11 cellular contexts compared by ENCODE assay signal in genomic region chr1:187691439-187691838, GRCh38.
DNase-seq lines count a peak whose midpoint lies in the region; ATAC-seq and TF ChIP-seq lines count a peak whose summit lies in the region.
"Had no signal": no experiment of that assay in that cellular context is flagged by ENCODE, and none has a peak within 500 bp of the region (broad histone marks: within the 10 kb centered on the region; RNA-seq: fewer than 3 reads in every experiment).

No MANE protein-coding gene starts in this region.

- no peak overlapping the region for H3K4me3 Mint-ChIP-seq in activated CD8-positive, alpha-beta T cell treated with anti-CD3 and anti-CD28 coated beads for 36 hours
- H3K4me3 Mint-ChIP-seq in activated CD8-positive, alpha-beta T cell treated with anti-CD3 and anti-CD28 coated beads, Interleukin-2, amount 10 ng/mL, durations not matched to agents 7 days and 5 days, result no peak overlapping the region

- no peaks in the 10 kb centered on the region for H3K36me3 Mint-ChIP-seq in activated CD8-positive, alpha-beta T cell treated with anti-CD3 and anti-CD28 coated beads for 36 hours (ENCODE audit: low read depth)
- no peaks in the 10 kb centered on the region for H3K36me3 Mint-ChIP-seq in activated CD8-positive, alpha-beta T cell treated with anti-CD3 and anti-CD28 coated beads, Interleukin-2, amount 10 ng/mL, durations not matched to agents 7 days and 5 days (ENCODE audit: low read depth)

- no peaks in the 10 kb centered on the region for H3K4me1 Mint-ChIP-seq in activated CD8-positive, alpha-beta T cell treated with anti-CD3 and anti-CD28 coated beads for 36 hours (ENCODE audit: low read depth)
- H3K4me1 Mint-ChIP-seq in activated CD8-positive, alpha-beta T cell treated with anti-CD3 and anti-CD28 coated beads, Interleukin-2, amount 10 ng/mL, durations not matched to agents 7 days and 5 days (ENCODE audit: low read depth), result no peaks in the 10 kb centered on the region

- H3K9me3 Mint-ChIP-seq in activated CD8-positive, alpha-beta T cell treated with anti-CD3 and anti-CD28 coated beads for 36 hours, result peaks cover 6% of the 10 kb centered on the region
- H3K9me3 Mint-ChIP-seq in activated CD8-positive, alpha-beta T cell treated with anti-CD3 and anti-CD28 coated beads, Interleukin-2, amount 10 ng/mL, durations not matched to agents 7 days and 5 days (ENCODE audit: insufficient read depth), result no peaks in the 10 kb centered on the region

- POLR2A ChIA-PET in activated CD8-positive, alpha-beta T cell treated with anti-CD3 and anti-CD28 coated beads for 36 hours (lab: Charles Lee), result no interaction called here
- POLR2A ChIA-PET in activated CD8-positive, alpha-beta T cell treated with anti-CD3 and anti-CD28 coated beads, Interleukin-2, amount 10 ng/mL, durations not matched to agents 7 days and 5 days (lab: Charles Lee), result no interaction called here

- intact Hi-C loops in activated CD8-positive, alpha-beta T cell treated with anti-CD3 and anti-CD28 coated beads for 36 hours (cut with micrococcal nuclease), result no loop called here

- no peak overlapping the region for H3K27ac Mint-ChIP-seq in activated CD8-positive, alpha-beta T cell treated with anti-CD3 and anti-CD28 coated beads for 36 hours
- H3K27ac Mint-ChIP-seq in activated CD8-positive, alpha-beta T cell treated with anti-CD3 and anti-CD28 coated beads, Interleukin-2, amount 10 ng/mL, durations not matched to agents 7 days and 5 days, result no peak overlapping the region
- H3K27ac Mint-ChIP-seq: progenitor cell of endocrine pancreas had no signal

- no peak for DNase-seq in activated CD8-positive, alpha-beta T cell treated with anti-CD3 and anti-CD28 coated beads for 36 hours
- DNase-seq in activated CD8-positive, alpha-beta T cell treated with anti-CD3 and anti-CD28 coated beads, Interleukin-2, amount 10 ng/mL, durations not matched to agents 7 days and 5 days, result no peak
- DNase-seq in SIG-M5 (lab: John Stamatoyannopoulos, UW) (peak; percentile 14), fibroblast of peridontal ligament (ENCODE audit: extremely low read depth) (peak; percentile 81), T-helper 2 cell (no peak), GM19240 (ENCODE audit: insufficient read length, low spot score) (no peak)
- no peak for DNase-seq in stimulated activated CD4-positive, alpha-beta T cell treated with anti-CD3 and anti-CD28 coated beads, Interleukin-2, amount 100 ng/mL, for 24 hours
- DNase-seq: heart left ventricle, thyroid gland had no signal

- CTCF ChIA-PET in activated CD8-positive, alpha-beta T cell treated with anti-CD3 and anti-CD28 coated beads for 36 hours (lab: Charles Lee), result no interaction called here
- CTCF ChIA-PET in activated CD8-positive, alpha-beta T cell treated with anti-CD3 and anti-CD28 coated beads, Interleukin-2, amount 10 ng/mL, durations not matched to agents 7 days and 5 days (lab: Charles Lee), result no interaction called here

- peak; percentile 62 for ATAC-seq in activated CD8-positive, alpha-beta T cell treated with anti-CD3 and anti-CD28 coated beads for 36 hours
- ATAC-seq in activated CD8-positive, alpha-beta T cell treated with anti-CD3 and anti-CD28 coated beads, Interleukin-2, amount 10 ng/mL, durations not matched to agents 7 days and 5 days, result no peak
- no peak for ATAC-seq in HG03039 (IDR thresholded peaks at IDR 0.05; ENCODE audit: unreplicated experiment)
- ATAC-seq: heart left ventricle had no signal

- TF ChIP-seq CTCF in activated CD8-positive, alpha-beta T cell treated with anti-CD3 and anti-CD28 coated beads for 36 hours (IDR thresholded peaks at IDR 0.05), result no peak

- H3K27me3 Mint-ChIP-seq in activated CD8-positive, alpha-beta T cell treated with anti-CD3 and anti-CD28 coated beads for 36 hours, result no peaks in the 10 kb centered on the region
- H3K27me3 Mint-ChIP-seq in activated CD8-positive, alpha-beta T cell treated with anti-CD3 and anti-CD28 coated beads, Interleukin-2, amount 10 ng/mL, durations not matched to agents 7 days and 5 days (ENCODE audit: low read depth), result no peaks in the 10 kb centered on the region
- H3K27me3 Mint-ChIP-seq: progenitor cell of endocrine pancreas had no signal

Comparison
In these comparisons a context has a peak if more than half of its experiments do, and no peak if none do; other contexts are left out.
1. DNase-seq: peak in SIG-M5 (single experiment) and fibroblast of peridontal ligament (single experiment); none in activated CD8-positive, alpha-beta T cell treated with anti-CD3 and anti-CD28 coated beads for 36 hours (single experiment), activated CD8-positive, alpha-beta T cell treated with anti-CD3 and anti-CD28 coated beads, Interleukin-2, amount 10 ng/mL, durations not matched to agents 7 days and 5 days (single experiment), T-helper 2 cell (0 of 5), stimulated activated CD4-positive, alpha-beta T cell treated with anti-CD3 and anti-CD28 coated beads, Interleukin-2, amount 100 ng/mL, for 24 hours (0 of 2) and GM19240 (single experiment).